Comparison of ENCODE assay signal across 19 cellular contexts in the genomic region with DNA sequence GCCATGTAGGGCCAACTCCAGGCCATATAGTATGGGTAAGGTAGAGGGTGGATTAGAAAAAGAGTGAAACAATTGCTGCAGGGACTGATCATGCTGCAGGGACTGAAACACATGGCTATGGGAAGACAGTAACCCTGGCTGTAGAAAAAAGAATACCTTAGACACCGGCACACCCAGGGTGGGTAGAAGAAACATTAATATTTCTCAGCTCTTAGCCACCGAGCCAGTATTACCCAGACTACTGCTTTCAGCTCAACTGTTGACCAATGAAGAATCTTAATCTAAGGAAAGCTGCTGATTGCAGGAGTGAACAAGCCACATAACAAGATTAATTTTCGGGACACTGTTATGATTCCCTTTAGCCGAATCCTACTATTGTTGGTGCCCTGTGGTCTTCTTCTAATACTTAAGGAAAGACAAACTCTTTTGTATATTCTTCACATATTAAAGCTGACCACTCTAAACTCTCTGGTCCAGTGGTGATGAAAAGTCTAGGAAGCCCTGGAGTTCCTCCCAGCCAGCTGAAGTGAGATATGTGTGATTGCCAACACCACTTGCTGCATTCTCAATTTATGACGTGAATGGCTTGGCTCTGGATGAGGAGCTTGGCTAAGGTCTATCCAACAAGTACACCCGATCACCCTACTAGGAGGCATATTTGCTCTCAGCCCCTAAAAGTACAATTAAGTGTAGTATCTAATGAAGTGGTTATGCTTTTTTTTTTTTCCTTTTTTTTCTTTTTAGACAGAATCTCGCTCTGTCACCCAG.
A peak's percentile ranks its signal among the peaks of the same experiment; 100 is the strongest.
DNase-seq lines count a peak whose midpoint lies in the region; ATAC-seq and TF ChIP-seq lines count a peak whose summit lies in the region.
"Had no signal": no experiment of that assay in that cellular context is flagged by ENCODE, and none has a peak within 500 bp of the region (broad histone marks: within the 10 kb centered on the region; RNA-seq: fewer than 3 reads in every experiment).

No MANE protein-coding gene starts in this region.

- no peaks in the 10 kb centered on the region for H3K36me3 Mint-ChIP-seq in natural killer cell
- H3K36me3 Mint-ChIP-seq: activated naive CD8-positive, alpha-beta T cell treated with anti-CD3 and anti-CD28 coated beads, Interleukin-2, amount 10 ng/mL, durations not matched to agents 7 days and 5 days had no signal

- no peak for ATAC-seq in natural killer cell
- ATAC-seq: activated CD4-positive, alpha-beta T cell treated with anti-CD3 and anti-CD28 coated beads for 36 hours had no signal

- H3K27ac ChIP-seq in thyroid gland = no peak overlapping the region
- H3K27ac ChIP-seq: cardiac muscle cell, testis had no signal

- no peak overlapping the region for H3K27ac Mint-ChIP-seq in natural killer cell
- H3K27ac Mint-ChIP-seq: activated CD4-positive, alpha-beta T cell treated with anti-CD3 and anti-CD28 coated beads for 36 hours; activated naive CD8-positive, alpha-beta T cell treated with anti-CD3 and anti-CD28 coated beads, Interleukin-2, amount 10 ng/mL, durations not matched to agents 7 days and 5 days had no signal

- no peak overlapping the region for H3K4me3 Mint-ChIP-seq in natural killer cell
- H3K4me3 Mint-ChIP-seq: activated CD4-positive, alpha-beta T cell treated with anti-CD3 and anti-CD28 coated beads for 36 hours; activated naive CD8-positive, alpha-beta T cell treated with anti-CD3 and anti-CD28 coated beads, Interleukin-2, amount 10 ng/mL, durations not matched to agents 7 days and 5 days had no signal

- H3K4me1 ChIP-seq in thyroid gland = no peaks in the 10 kb centered on the region
- H3K4me1 ChIP-seq: testis had no signal

- DNase-seq in MG63 (peak; percentile 56), fibroblast of the aortic adventitia (ENCODE audit: low read depth) (peak; percentile 95), medulla oblongata (ENCODE audit: extremely low spot score) (peak; percentile 24), thyroid gland (peak; percentile 39 to 64), T-helper 9 cell (no peak), natural killer cell (no peak), NCI-H69 (lab: John Stamatoyannopoulos, UW) (no peak)
- no peak for DNase-seq in activated CD4-positive, CD25-positive, alpha-beta regulatory T cell (lab: John Stamatoyannopoulos, UW)
- DNase-seq: activated CD4-positive, alpha-beta T cell treated with anti-CD3 and anti-CD28 coated beads for 36 hours; activated naive CD8-positive, alpha-beta T cell treated with anti-CD3 and anti-CD28 coated beads, Interleukin-2, amount 10 ng/mL, durations not matched to agents 7 days and 5 days; DMS79 treated with DMSO at 0.1 percent for 48 hours; H7; KG1; NCI-H187; NCI-H748 treated with DMSO at 0.1 percent for 48 hours; SHP77 treated with DMSO at 0.1 percent for 48 hours; stimulated activated CD4-positive, alpha-beta T cell treated with anti-CD3 and anti-CD28 coated beads, Interleukin-15, amount 100 ng/mL, for 24 hours; testis had no signal

- H3K4me1 Mint-ChIP-seq in natural killer cell = no peaks in the 10 kb centered on the region
- H3K4me1 Mint-ChIP-seq: activated CD4-positive, alpha-beta T cell treated with anti-CD3 and anti-CD28 coated beads for 36 hours; activated naive CD8-positive, alpha-beta T cell treated with anti-CD3 and anti-CD28 coated beads, Interleukin-2, amount 10 ng/mL, durations not matched to agents 7 days and 5 days had no signal

- H3K27me3 ChIP-seq in MG63 (no peaks in the 10 kb centered on the region), thyroid gland (no peaks in the 10 kb centered on the region)
- H3K27me3 ChIP-seq: cardiac muscle cell, testis had no signal

- H3K9me3 Mint-ChIP-seq in natural killer cell = peaks cover 2 to 5% of the 10 kb centered on the region in 2 donors

- intact Hi-C loops in thyroid gland (cut with DNase I) = no loop called here
- intact Hi-C loops in natural killer cell (cut with micrococcal nuclease) = no loop called here

- TF ChIP-seq POLR2A in thyroid gland (IDR thresholded peaks at IDR 0.05) = no peak

- no peak overlapping the region for H3K4me3 ChIP-seq in MG63
- H3K4me3 ChIP-seq in fibroblast of the aortic adventitia (ENCODE audit: low read depth, low read length) = no peak overlapping the region
- no peak overlapping the region for H3K4me3 ChIP-seq in thyroid gland (replicated peaks in 1 of 3)
- H3K4me3 ChIP-seq: cardiac muscle cell, testis had no signal

- WGBS in thyroid gland, 2 donors = 70 to 80% methylated on average over 7 of the region's 7 CpGs

- no peaks in the 10 kb centered on the region for H3K27me3 Mint-ChIP-seq in natural killer cell (ENCODE audit: low read depth in 2 of 2)
- H3K27me3 Mint-ChIP-seq: activated CD4-positive, alpha-beta T cell treated with anti-CD3 and anti-CD28 coated beads for 36 hours; activated naive CD8-positive, alpha-beta T cell treated with anti-CD3 and anti-CD28 coated beads, Interleukin-2, amount 10 ng/mL, durations not matched to agents 7 days and 5 days had no signal

- no peaks in the 10 kb centered on the region for H3K36me3 ChIP-seq in MG63
- no peaks in the 10 kb centered on the region for H3K36me3 ChIP-seq in thyroid gland
- H3K36me3 ChIP-seq: cardiac muscle cell had no signal

- TF ChIP-seq CTCF in fibroblast of the aortic adventitia (IDR thresholded peaks at IDR 0.05; ENCODE audit: insufficient read depth, low read length) (no peak), thyroid gland (IDR thresholded peaks at IDR 0.05) (no peak), natural killer cell (IDR thresholded peaks at IDR 0.05) (no peak)

- H3K9me3 ChIP-seq in MG63 (no peaks in the 10 kb centered on the region), thyroid gland (no peaks in the 10 kb centered on the region)
- H3K9me3 ChIP-seq: testis had no signal

Comparison
In these comparisons a context has a peak if more than half of its experiments do, and no peak if none do; other contexts are left out.
1. DNase-seq: peak in MG63 (single experiment), fibroblast of the aortic adventitia (single experiment), medulla oblongata (single experiment) and thyroid gland (2 of 2); none in T-helper 9 cell (single experiment), natural killer cell (single experiment), NCI-H69 (single experiment) and activated CD4-positive, CD25-positive, alpha-beta regulatory T cell (0 of 4).